ENCODE assay signal across 21 cellular contexts in the genomic region with DNA sequence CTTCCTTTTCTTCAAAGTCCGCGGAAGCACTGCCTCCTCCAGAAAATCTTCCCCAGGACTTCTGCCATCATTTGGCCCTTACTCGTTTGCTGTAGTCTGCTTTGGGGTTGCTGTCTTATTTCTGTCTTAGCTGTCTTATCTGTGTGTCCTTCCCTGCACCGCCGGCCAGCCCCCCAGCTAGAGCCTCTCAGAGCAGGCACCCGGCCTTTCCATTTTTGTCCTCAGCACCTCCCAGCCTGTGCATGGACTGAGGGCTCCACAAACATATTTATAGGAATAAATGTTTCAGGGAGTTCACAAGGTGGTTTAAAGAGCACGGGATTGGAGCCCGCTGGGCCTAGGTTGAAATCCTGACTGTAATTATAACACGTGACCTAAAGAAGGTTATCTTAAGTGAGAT. TPM values are rescaled to one million over a fixed set of nuclear protein-coding genes. Genes with fewer than 3 reads are reported as not detected.
DNase-seq lines count a peak whose midpoint lies in the region; ATAC-seq and TF ChIP-seq lines count a peak whose summit lies in the region.
"Had no signal": no experiment of that assay in that cellular context is flagged by ENCODE, and none has a peak within 500 bp of the region (broad histone marks: within the 10 kb centered on the region; RNA-seq: fewer than 3 reads in every experiment).

No MANE protein-coding gene starts in this region.

- H2AFZ ChIP-seq in osteoblast (ENCODE audit: low read length) = no peak overlapping the region
- H2AFZ ChIP-seq: GM23248 had no signal

- peak; percentile 10 for DNase-seq in activated naive CD8-positive, alpha-beta T cell treated with anti-CD3 and anti-CD28 coated beads, Interleukin-2, amount 10 ng/mL, durations not matched to agents 7 days and 5 days
- no peak for DNase-seq in activated naive CD8-positive, alpha-beta T cell treated with anti-CD3 and anti-CD28 coated beads, Interleukin-2, amount 50 U/mL, for 24 hours
- DNase-seq in CD14-positive monocyte (ENCODE audit: low spot score) = peak; percentile 40
- peak; percentile 65 for DNase-seq in osteoblast (ENCODE audit: insufficient read length, low spot score, missing footprints)
- DNase-seq in suprapubic skin (ENCODE audit: low spot score in 2 of 2) = peak; percentile 27 to 41
- DNase-seq in GM10248 (ENCODE audit: extremely low spot score) = no peak
- DNase-seq: 8988T; Calu3; CD8-positive, alpha-beta T cell; DND-41; EL; GM23248 had no signal

- H3K27me3 ChIP-seq in osteoblast (ENCODE audit: insufficient read depth, low read length) = no peaks in the 10 kb centered on the region
- peaks cover 59% of the 10 kb centered on the region for H3K27me3 ChIP-seq in suprapubic skin
- H3K27me3 ChIP-seq: BLaER1 had no signal

- ATAC-seq in activated naive CD8-positive, alpha-beta T cell treated with anti-CD3 and anti-CD28 coated beads, Interleukin-2, amount 10 ng/mL, durations not matched to agents 7 days and 5 days (ENCODE audit: low read depth) = no peak
- no peak for ATAC-seq in activated naive CD8-positive, alpha-beta T cell treated with anti-CD3 and anti-CD28 coated beads, Interleukin-2, amount 50 U/mL, for 24 hours
- no peak for ATAC-seq in HG03139 (IDR thresholded peaks at IDR 0.05; ENCODE audit: unreplicated experiment)
- ATAC-seq: CD8-positive, alpha-beta T cell had no signal

- intact Hi-C loops in CD14-positive monocyte (cut with micrococcal nuclease) = no loop called here

- no peak overlapping the region for H3K4me2 ChIP-seq in osteoblast (ENCODE audit: insufficient read depth, low read length)
- H3K4me2 ChIP-seq: BLaER1 had no signal

- no peaks in the 10 kb centered on the region for H3K4me1 ChIP-seq in osteoblast (ENCODE audit: insufficient read depth, low read length)
- no peaks in the 10 kb centered on the region for H3K4me1 ChIP-seq in suprapubic skin
- H3K4me1 ChIP-seq: HAP-1 had no signal

- TF ChIP-seq CTCF in CD14-positive monocyte (IDR thresholded peaks at IDR 0.05) (no peak), osteoblast (IDR thresholded peaks at IDR 0.05; ENCODE audit: extremely low read depth, low read depth, low read length) (no peak), suprapubic skin (IDR thresholded peaks at IDR 0.05) (no peak), GM10248 (IDR thresholded peaks at IDR 0.05; ENCODE audit: control extremely low read depth, extremely low read depth, low read depth, missing control alignments) (no peak)

- H4K20me1 ChIP-seq in osteoblast (ENCODE audit: insufficient read depth, low read length) = no peaks in the 10 kb centered on the region

- H3K36me3 ChIP-seq in osteoblast (ENCODE audit: insufficient read depth, low read length) = no peaks in the 10 kb centered on the region
- H3K36me3 ChIP-seq in suprapubic skin = no peaks in the 10 kb centered on the region
- H3K36me3 ChIP-seq: HAP-1 had no signal

- WGBS in suprapubic skin = 83% methylated on average over 9 of the region's 9 CpGs

- H3K4me3 ChIP-seq in osteoblast (ENCODE audit: insufficient read depth, low read length) (no peak overlapping the region), suprapubic skin (no peak overlapping the region)
- H3K4me3 ChIP-seq: BLaER1, GM23248, HAP-1 had no signal

- H3K4me3 Mint-ChIP-seq in activated naive CD8-positive, alpha-beta T cell treated with anti-CD3 and anti-CD28 coated beads, Interleukin-2, amount 10 ng/mL, durations not matched to agents 7 days and 5 days = no peak overlapping the region
- no peak overlapping the region for H3K4me3 Mint-ChIP-seq in activated naive CD8-positive, alpha-beta T cell treated with anti-CD3 and anti-CD28 coated beads, Interleukin-2, amount 50 U/mL, for 24 hours
- no peak overlapping the region for H3K4me3 Mint-ChIP-seq in CD14-positive monocyte
- H3K4me3 Mint-ChIP-seq: CD8-positive, alpha-beta T cell had no signal

- H3K27ac Mint-ChIP-seq in activated naive CD8-positive, alpha-beta T cell treated with anti-CD3 and anti-CD28 coated beads, Interleukin-2, amount 10 ng/mL, durations not matched to agents 7 days and 5 days = no peak overlapping the region
- H3K27ac Mint-ChIP-seq in activated naive CD8-positive, alpha-beta T cell treated with anti-CD3 and anti-CD28 coated beads, Interleukin-2, amount 50 U/mL, for 24 hours = no peak overlapping the region
- no peak overlapping the region for H3K27ac Mint-ChIP-seq in CD14-positive monocyte
- H3K27ac Mint-ChIP-seq: CD8-positive, alpha-beta T cell had no signal

- H3K9me3 Mint-ChIP-seq in activated naive CD8-positive, alpha-beta T cell treated with anti-CD3 and anti-CD28 coated beads, Interleukin-2, amount 10 ng/mL, durations not matched to agents 7 days and 5 days = no peaks in the 10 kb centered on the region
- no peaks in the 10 kb centered on the region for H3K9me3 Mint-ChIP-seq in activated naive CD8-positive, alpha-beta T cell treated with anti-CD3 and anti-CD28 coated beads, Interleukin-2, amount 50 U/mL, for 24 hours
- no peaks in the 10 kb centered on the region for H3K9me3 Mint-ChIP-seq in CD14-positive monocyte
- H3K9me3 Mint-ChIP-seq: CD8-positive, alpha-beta T cell had no signal

- CTCF ChIA-PET in GM10248 (lab: Yijun Ruan, JAX) = no interaction called here

- POLR2A ChIA-PET in activated naive CD8-positive, alpha-beta T cell treated with anti-CD3 and anti-CD28 coated beads, Interleukin-2, amount 10 ng/mL, durations not matched to agents 7 days and 5 days (lab: Charles Lee) = no interaction called here
- POLR2A ChIA-PET in GM10248 (lab: Yijun Ruan, JAX) = no interaction called here

- no peaks in the 10 kb centered on the region for H3K79me2 ChIP-seq in osteoblast (ENCODE audit: insufficient read depth, low read length)

- TF ChIP-seq POLR2A in suprapubic skin (IDR thresholded peaks at IDR 0.05) = no peak

- peaks cover 18% of the 10 kb centered on the region for H3K27me3 Mint-ChIP-seq in activated naive CD8-positive, alpha-beta T cell treated with anti-CD3 and anti-CD28 coated beads, Interleukin-2, amount 10 ng/mL, durations not matched to agents 7 days and 5 days
- H3K27me3 Mint-ChIP-seq in activated naive CD8-positive, alpha-beta T cell treated with anti-CD3 and anti-CD28 coated beads, Interleukin-2, amount 50 U/mL, for 24 hours = peaks cover 16% of the 10 kb centered on the region
- peaks cover 8 to 27% (median 16%) of the 10 kb centered on the region in 3 donors for H3K27me3 Mint-ChIP-seq in CD14-positive monocyte (ENCODE audit: low read depth in 3 of 3)

- H3K4me1 Mint-ChIP-seq in activated naive CD8-positive, alpha-beta T cell treated with anti-CD3 and anti-CD28 coated beads, Interleukin-2, amount 10 ng/mL, durations not matched to agents 7 days and 5 days = peaks cover 4% of the 10 kb centered on the region
- peaks cover 4% of the 10 kb centered on the region for H3K4me1 Mint-ChIP-seq in activated naive CD8-positive, alpha-beta T cell treated with anti-CD3 and anti-CD28 coated beads, Interleukin-2, amount 50 U/mL, for 24 hours
- H3K4me1 Mint-ChIP-seq in CD14-positive monocyte = peaks cover 2% of the 10 kb centered on the region

- H3K9me3 ChIP-seq in osteoblast (ENCODE audit: low read depth, low read length) = no peaks in the 10 kb centered on the region
- no peaks in the 10 kb centered on the region for H3K9me3 ChIP-seq in suprapubic skin
- H3K9me3 ChIP-seq: BLaER1, HAP-1 had no signal

- H3K27ac ChIP-seq in osteoblast (ENCODE audit: low read depth, low read length) (no peak overlapping the region), suprapubic skin (no peak overlapping the region)
- H3K27ac ChIP-seq: BLaER1, GM23248, HL-60 had no signal

- H3K36me3 Mint-ChIP-seq in activated naive CD8-positive, alpha-beta T cell treated with anti-CD3 and anti-CD28 coated beads, Interleukin-2, amount 10 ng/mL, durations not matched to agents 7 days and 5 days = no peaks in the 10 kb centered on the region
- H3K36me3 Mint-ChIP-seq in activated naive CD8-positive, alpha-beta T cell treated with anti-CD3 and anti-CD28 coated beads, Interleukin-2, amount 50 U/mL, for 24 hours (ENCODE audit: low read depth) = peaks cover 6% of the 10 kb centered on the region
- no peaks in the 10 kb centered on the region for H3K36me3 Mint-ChIP-seq in CD14-positive monocyte
- H3K36me3 Mint-ChIP-seq: CD8-positive, alpha-beta T cell had no signal

- no peak for TF ChIP-seq EP300 in suprapubic skin (IDR thresholded peaks at IDR 0.05)

RNA-seq across cellular contexts. Expression of gene GLP1R, which starts 8.1 kb away (rescaled TPM):
- total RNA-seq in activated naive CD8-positive, alpha-beta T cell treated with anti-CD3 and anti-CD28 coated beads, Interleukin-2, amount 10 ng/mL, durations not matched to agents 7 days and 5 days = not detected
- not detected for polyA plus RNA-seq in CD14-positive monocyte
- total RNA-seq in osteoblast (not detected in 2 replicates), suprapubic skin (under 1 TPM in 3 of 4 donors, not detected in 1; 0.32 to 0.95 (median 0.59) TPM)
- total RNA-seq: A673; CD8-positive, alpha-beta T cell; G401; GM23248; H4; HT1080 had no signal
- polyA plus RNA-seq: AG04450, GM23248 had no signal

RNA-seq across cellular contexts. Expression of gene SAYSD1, which starts 58.3 kb away (rescaled TPM):
- total RNA-seq in activated naive CD8-positive, alpha-beta T cell treated with anti-CD3 and anti-CD28 coated beads, Interleukin-2, amount 10 ng/mL, durations not matched to agents 7 days and 5 days = 10 to 100 TPM; 13.4 to 14.2 TPM
- polyA plus RNA-seq in CD14-positive monocyte = 10 to 100 TPM; 12.0 to 15.5 TPM
- 29.8 and 31.1 TPM in 2 replicates for total RNA-seq in osteoblast
- 10 to 100 TPM; 12.1 to 17.4 (median 14.4) TPM for total RNA-seq in suprapubic skin

Comparison
In these comparisons a context has a peak if more than half of its experiments do, and no peak if none do; other contexts are left out.
1. DNase-seq: peak in activated naive CD8-positive, alpha-beta T cell treated with anti-CD3 and anti-CD28 coated beads, Interleukin-2, amount 10 ng/mL, durations not matched to agents 7 days and 5 days (single experiment), CD14-positive monocyte (single experiment), osteoblast (single experiment) and suprapubic skin (2 of 2); none in activated naive CD8-positive, alpha-beta T cell treated with anti-CD3 and anti-CD28 coated beads, Interleukin-2, amount 50 U/mL, for 24 hours (single experiment) and GM10248 (single experiment).